13 cellular contexts compared by ENCODE assay signal in genomic region chr5:14574891-14575496, GRCh38. TPM values are rescaled to one million over a fixed set of nuclear protein-coding genes. Genes with fewer than 3 reads are reported as not detected.
DNase-seq lines count a peak whose midpoint lies in the region; ATAC-seq, FAIRE-seq and TF ChIP-seq lines count a peak whose summit lies in the region.
"Had no signal": no experiment of that assay in that cellular context is flagged by ENCODE, and none has a peak within 500 bp of the region (broad histone marks: within the 10 kb centered on the region; RNA-seq: fewer than 3 reads in every experiment).

No MANE protein-coding gene starts in this region.

- no TSS peak for BruUV-seq in HepG2 (replicated peaks; lab: Mats Ljungman, UMichigan)

- H3K36me3 ChIP-seq in right lobe of liver (no peaks in the 10 kb centered on the region), HepG2 (replicated peaks in 1 of 2; ENCODE audit: control insufficient read depth in 1 of 2, insufficient read depth in 2 of 2, low read length in 2 of 2) (no peaks in the 10 kb centered on the region), heart right ventricle (no peaks in the 10 kb centered on the region)

- no peak overlapping the region for H2AFZ ChIP-seq in HepG2 (ENCODE audit: low read length)

- H3K4me3 Mint-ChIP-seq in T-cell: no peak overlapping the region
- H3K4me3 Mint-ChIP-seq: stimulated activated naive CD8-positive, alpha-beta T cell treated with anti-CD3 and anti-CD28 coated beads, Interleukin-15, Interleukin-2, amounts not matched to agents 100 ng/mL and 50 ng/mL, for 24 hours had no signal

- H3K9me3 ChIP-seq in right lobe of liver: no peaks in the 10 kb centered on the region
- H3K9me3 ChIP-seq in HepG2 (ENCODE audit: low read length): no peaks in the 10 kb centered on the region
- no peaks in the 10 kb centered on the region for H3K9me3 ChIP-seq in heart right ventricle

- no peaks in the 10 kb centered on the region for H3K79me2 ChIP-seq in HepG2 (ENCODE audit: insufficient read depth, low read length)

- no peak overlapping the region for H3K27ac ChIP-seq in right lobe of liver
- H3K27ac ChIP-seq in HepG2 (ENCODE audit: extremely low read length, insufficient read depth, low read length): no peak overlapping the region
- H3K27ac ChIP-seq in heart right ventricle: peak overlapping the region in 2 of 10 donors; percentile 15 to 57

- no peaks in the 10 kb centered on the region for H3K36me3 Mint-ChIP-seq in T-cell

- H3K9ac ChIP-seq in HepG2 (ENCODE audit: insufficient read depth, low read depth, low read length): no peak overlapping the region

- POLR2A ChIA-PET in HepG2 (lab: Yijun Ruan, JAX) (no interaction called here), T-cell (lab: Charles Lee) (no interaction called here)

- intact Hi-C loops in right lobe of liver (cut with DNase I): no loop called here
- intact Hi-C loops in HepG2 (cut with micrococcal nuclease; ENCODE audit: unreplicated experiment): no loop called here
- intact Hi-C loops in heart right ventricle (cut with DNase I): no loop called here

- ATAC-seq in right lobe of liver (peak; percentile 37 to 64 (median 52)), HepG2 (no peak), heart right ventricle (peak; percentile 55 to 90 (median 77)), T-cell (replicated peaks in 1 of 4) (no peak), HG03432 (IDR thresholded peaks at IDR 0.05; ENCODE audit: unreplicated experiment) (no peak)

- TF ChIP-seq CTCF in right lobe of liver (IDR thresholded peaks at IDR 0.05) (no peak), HepG2 (CRISPR knock-in tag; IDR thresholded peaks at IDR 0.05) (no peak), heart right ventricle (IDR thresholded peaks at IDR 0.05) (no peak)

- no peak overlapping the region for H3K4me3 ChIP-seq in right lobe of liver
- no peak overlapping the region for H3K4me3 ChIP-seq in HepG2 (replicated peaks in 1 of 3; ENCODE audit: insufficient read depth in 1 of 3, low read depth in 2 of 3, low read length in 3 of 3)
- H3K4me3 ChIP-seq in heart right ventricle: no peak overlapping the region
- H3K4me3 ChIP-seq: coronary artery had no signal

- no peak overlapping the region for H3K4me2 ChIP-seq in HepG2 (ENCODE audit: low read depth, low read length)

- TF ChIP-seq EP300 in HepG2 (IDR thresholded peaks at IDR 0.05; ENCODE audit: low read depth in 2 of 2, low read length in 2 of 2) (no peak), HepG2 (CRISPR knock-in tag; IDR thresholded peaks at IDR 0.05; ENCODE audit: borderline replicate concordance) (no peak)

- CTCF ChIA-PET in HepG2 (lab: Yijun Ruan, JAX; ENCODE audit: low intra/inter-chr PET ratio, low total read pairs): no interaction called here
- CTCF ChIA-PET in T-cell (lab: Charles Lee): no interaction called here

- no peaks in the 10 kb centered on the region for H3K27me3 Mint-ChIP-seq in T-cell

- H3K27me3 ChIP-seq in right lobe of liver: no peaks in the 10 kb centered on the region
- peaks cover 1 to 30% of the 10 kb centered on the region in 2 experiments; a peak in 3 of 5 replicates for H3K27me3 ChIP-seq in HepG2 (ENCODE audit: control insufficient read depth in 1 of 2, insufficient read depth in 2 of 2, low read length in 2 of 2)
- H3K27me3 ChIP-seq in heart right ventricle: peaks cover 0 to 38% (median 21%) of the 10 kb centered on the region in 7 donors

- no peaks in the 10 kb centered on the region for H3K9me3 Mint-ChIP-seq in T-cell
- H3K9me3 Mint-ChIP-seq: stimulated activated naive CD8-positive, alpha-beta T cell treated with anti-CD3 and anti-CD28 coated beads, Interleukin-15, Interleukin-2, amounts not matched to agents 100 ng/mL and 50 ng/mL, for 24 hours had no signal

- FAIRE-seq in HepG2 (lab: Jason Lieb, UNC): no peak
- FAIRE-seq: GM19239 had no signal

- WGBS in right lobe of liver (ENCODE audit: insufficient coverage, low coverage, low lambda C conversion rate, missing lambda C conversion rate): 75% methylated on average over 2 of the region's 2 CpGs
- 38% methylated on average over 2 of the region's 2 CpGs for WGBS in HepG2 (ENCODE audit: low lambda C conversion rate)
- 90 to 95% methylated on average over 2 of the region's 2 CpGs for WGBS in heart right ventricle, 2 donors

- no peaks in the 10 kb centered on the region for H3K4me1 Mint-ChIP-seq in T-cell

- no peak for TF ChIP-seq RAD21 in HepG2 (CRISPR knock-in tag; IDR thresholded peaks at IDR 0.05)

- H3K4me1 ChIP-seq in right lobe of liver (no peaks in the 10 kb centered on the region), HepG2 (ENCODE audit: insufficient read depth, low read length) (peaks cover 9% of the 10 kb centered on the region), heart right ventricle (peaks cover 0 to 39% (median 0%) of the 10 kb centered on the region in 9 donors)

- 0 out of 2 replicates have a peak, but pooled peaks cover 3% of the 10 kb centered on the region for H4K20me1 ChIP-seq in HepG2 (ENCODE audit: insufficient read depth, low read length)

- H3K27ac Mint-ChIP-seq in T-cell: no peak overlapping the region
- H3K27ac Mint-ChIP-seq: stimulated activated naive CD8-positive, alpha-beta T cell treated with anti-CD3 and anti-CD28 coated beads, Interleukin-15, Interleukin-2, amounts not matched to agents 100 ng/mL and 50 ng/mL, for 24 hours had no signal

- TF ChIP-seq POLR2A in right lobe of liver (IDR thresholded peaks at IDR 0.05): no peak
- no peak for TF ChIP-seq POLR2A in HepG2 (IDR thresholded peaks at IDR 0.05; ENCODE audit: insufficient read depth in 1 of 2, low read depth in 2 of 2, low read length in 2 of 2)

- DNase-seq in right lobe of liver (no peak), HepG2 (ENCODE audit: low spot score) (no peak), NOMO-1 treated with DMSO at 0.1 percent for 48 hours (lab: John Stamatoyannopoulos, UW; ENCODE audit: unreplicated experiment) (peak; percentile 91), heart right ventricle (peak; percentile 23 to 66), GDM1 (lab: John Stamatoyannopoulos, UW) (no peak), T-cell (no peak), RKO (ENCODE audit: low spot score) (no peak)
- DNase-seq: activated CD4-positive, CD25-positive, alpha-beta regulatory T cell; activated gamma-delta T cell had no signal

- in situ Hi-C loops in HepG2 (cut with HindIII; ENCODE audit: extremely low pct_ligation_motif_present, low pct_unique_long_range_greater_than_20kb): no loop called here

TF ChIP-seq in HepG2, 621 proteins besides CTCF, POLR2A, EP300 and RAD21 (continues in another document):
- TF ChIP-seq ZNF777 (CRISPR knock-in tag; IDR thresholded peaks at IDR 0.05) (no peak), THAP9 (CRISPR knock-in tag; IDR thresholded peaks at IDR 0.05; ENCODE audit: borderline replicate concordance) (no peak)

RNA-seq across cellular contexts. Expression of gene OTULINL, which starts 6.6 kb away (rescaled TPM):
- total RNA-seq in right lobe of liver (1 to 10 TPM in 3 of 6 experiments, under 1 TPM in 3; 0.66 to 1.7 (median 1.2) TPM), HepG2 (2016; rRNA removed; fragmentation: Illumina TruSeq; extraction: Trizol) (0.36 and 0.40 TPM in 2 replicates), heart right ventricle (1 to 10 TPM in 7 of 10 donors, under 1 TPM in 3; 0.80 to 9.5 (median 1.9) TPM), T-cell (10 to 100 TPM; 30.0 to 50.1 (median 32.6) TPM)
- 0.35 TPM in 1 of 2 replicates, not detected in the other for total RNA-seq in HepG2 (2016; cell fraction: cytosol; rRNA removed; fragmentation: Illumina TruSeq; extraction: Trizol; ENCODE audit: low read depth)
- total RNA-seq in HepG2 (2016; cell fraction: insoluble cytoplasmic fraction; rRNA removed; fragmentation: Illumina TruSeq; extraction: Trizol): 0.22 and 0.49 TPM in 2 replicates
- 0.24 and 0.34 TPM in 2 replicates for total RNA-seq in HepG2 (2016; cell fraction: membrane; rRNA removed; fragmentation: Illumina TruSeq; extraction: Trizol)
- 0.34 and 0.66 TPM in 2 replicates for total RNA-seq in HepG2 (2016; cell fraction: nucleus; rRNA removed; fragmentation: Illumina TruSeq; extraction: Trizol)
- polyA plus RNA-seq in HepG2 (2011; rRNA removed) (0.04 and 0.08 TPM in 2 replicates), heart right ventricle (1 to 10 TPM in 1 of 2 donors, under 1 TPM in 1; 0.29 to 1.0 TPM)
- 0.07 and 0.15 TPM in 2 replicates for polyA plus RNA-seq in HepG2 (2011; cell fraction: cytosol; rRNA removed)
- 0.03 TPM in 1 of 2 replicates, not detected in the other for polyA plus RNA-seq in HepG2 (2011; cell fraction: nucleus; rRNA removed)
- 0.05 and 0.07 TPM in 2 replicates for polyA plus RNA-seq in HepG2 (2012)
- polyA plus RNA-seq in HepG2 (2016; cell fraction: cytosol; fragmentation: Illumina TruSeq; extraction: Trizol; ENCODE audit: low read depth): 0.03 and 0.05 TPM in 2 replicates
- polyA plus RNA-seq in HepG2 (2016; cell fraction: insoluble cytoplasmic fraction; fragmentation: Illumina TruSeq; extraction: Trizol; ENCODE audit: low read depth): 0.14 and 0.72 TPM in 2 replicates
- 0.08 and 0.09 TPM in 2 replicates for polyA plus RNA-seq in HepG2 (2016; cell fraction: membrane; fragmentation: Illumina TruSeq; extraction: Trizol; ENCODE audit: low read depth)
- 0.21 and 0.40 TPM in 2 replicates for polyA plus RNA-seq in HepG2 (2016; cell fraction: nucleus; fragmentation: Illumina TruSeq; extraction: Trizol; ENCODE audit: insufficient read depth, low read depth)
- 12.8 TPM in 1 of 2 replicates, not detected in the other for polyA minus RNA-seq in HepG2 (2011; rRNA and poly(A)+ RNA removed; ENCODE audit: low replicate concordance)
- not detected in 2 replicates for polyA minus RNA-seq in HepG2 (2011; cell fraction: cytosol; rRNA and poly(A)+ RNA removed)
- polyA minus RNA-seq in HepG2 (2011; cell fraction: nucleus; rRNA and poly(A)+ RNA removed): 0.13 TPM in 1 of 2 replicates, not detected in the other

Comparison
In these comparisons a context has a peak if more than half of its experiments do, and no peak if none do; other contexts are left out.
1. ATAC-seq: peak in right lobe of liver (4 of 4) and heart right ventricle (8 of 8); none in HepG2 (single experiment), T-cell (0 of 4) and HG03432 (single experiment).
2. DNase-seq: peak in NOMO-1 treated with DMSO at 0.1 percent for 48 hours (single experiment) and heart right ventricle (2 of 2); none in right lobe of liver (0 of 3), HepG2 (single experiment), GDM1 (single experiment), T-cell (0 of 34) and RKO (single experiment).